Comparison of ENCODE assay signal across 19 cellular contexts in genomic region chr2:74873041-74873440, GRCh38. TPM values are rescaled to one million over a fixed set of nuclear protein-coding genes. Genes with fewer than 3 reads are reported as not detected.
DNase-seq lines count a peak whose midpoint lies in the region; ATAC-seq and TF ChIP-seq lines count a peak whose summit lies in the region.
"Had no signal": no experiment of that assay in that cellular context is flagged by ENCODE, and none has a peak within 500 bp of the region (broad histone marks: within the 10 kb centered on the region; RNA-seq: fewer than 3 reads in every experiment).

No MANE protein-coding gene starts in this region.

- peaks cover 77% of the 10 kb centered on the region for H4K20me1 ChIP-seq in BLaER1

- H3K4me1 ChIP-seq in BLaER1 (peaks cover 65% of the 10 kb centered on the region), endodermal cell (ENCODE audit: control insufficient read depth, insufficient read depth, low read length) (no peaks in the 10 kb centered on the region), neutrophil (ENCODE audit: control insufficient read depth in 1 of 2, insufficient read depth in 1 of 2, low read depth in 1 of 2, low read length in 1 of 2) (peaks cover 83 to 91% of the 10 kb centered on the region in 2 experiments)
- H3K4me1 ChIP-seq: BE2C had no signal

- H3K36me3 ChIP-seq in BLaER1 (peaks cover 99% of the 10 kb centered on the region), endodermal cell (ENCODE audit: control insufficient read depth, insufficient read depth, low read length) (peaks cover 50% of the 10 kb centered on the region), neutrophil (peaks cover 61% of the 10 kb centered on the region)

- H3K4me2 ChIP-seq in BLaER1: no peak overlapping the region
- H3K4me2 ChIP-seq: GM23338 had no signal

- peak overlapping the region; percentile 90 to 98 (median 97) for H3K27ac Mint-ChIP-seq in CD14-positive monocyte
- H3K27ac Mint-ChIP-seq in endodermal cell: peak overlapping the region; percentile 50

- H3K4me3 Mint-ChIP-seq in CD14-positive monocyte (no peak overlapping the region), endodermal cell (no peak overlapping the region)
- H3K4me3 Mint-ChIP-seq: CD8-positive, alpha-beta memory T cell; GM23338; IgD-negative memory B cell had no signal

- DNase-seq in CD14-positive monocyte (ENCODE audit: low spot score): no peak
- no peak for DNase-seq in endodermal cell
- DNase-seq in NOMO-1 treated with dmso at 0.1 percent for 144 hours (lab: John Stamatoyannopoulos, UW; ENCODE audit: unreplicated experiment): no peak
- no peak for DNase-seq in hippocampal formation (lab: John Stamatoyannopoulos, UW)
- DNase-seq: BE2C; CD8-positive, alpha-beta memory T cell; DND-41; Kasumi-1; NCI-H187; NCI-H345; NCI-H526 treated with DMSO at 0.1 percent for 48 hours; NK-92 treated with Interleukin-12 subunit alpha and Interleukin-12 subunit beta, amount 100 ng/mL, for 24 hours; RPMI8226 had no signal

- intact Hi-C loops in CD14-positive monocyte (cut with micrococcal nuclease): loop anchor here (2.0 to 5.0 kb wide), 2 partner anchors 24 to 36 kb away; no protein-coding TSS in a partner anchor

- H3K27me3 ChIP-seq in BLaER1: no peaks in the 10 kb centered on the region
- H3K27me3 ChIP-seq in endodermal cell (ENCODE audit: control insufficient read depth, insufficient read depth, low read length, poor library complexity, severe bottlenecking): no peaks in the 10 kb centered on the region
- no peaks in the 10 kb centered on the region for H3K27me3 ChIP-seq in neutrophil
- H3K27me3 ChIP-seq: BE2C had no signal

- H3K4me3 ChIP-seq in BLaER1 (no peak overlapping the region), endodermal cell (ENCODE audit: low read length) (no peak overlapping the region), neutrophil (ENCODE audit: low read depth in 1 of 2, low read length in 1 of 2) (no peak overlapping the region)
- H3K4me3 ChIP-seq: GM23338 had no signal

- H3K9me3 ChIP-seq in BLaER1: no peaks in the 10 kb centered on the region
- no peaks in the 10 kb centered on the region for H3K9me3 ChIP-seq in endodermal cell (ENCODE audit: control insufficient read depth, low read length)
- H3K9me3 ChIP-seq in neutrophil: no peaks in the 10 kb centered on the region
- H3K9me3 ChIP-seq: BE2C had no signal

- H3K9ac ChIP-seq in BLaER1 (no peak overlapping the region), endodermal cell (ENCODE audit: extremely low read depth, low read length, poor library complexity, severe bottlenecking) (no peak overlapping the region)

- H3K27ac ChIP-seq in BLaER1: 0 out of 2 replicates have a peak overlapping the region, but pooled peaks have one; percentile 3
- no peak overlapping the region for H3K27ac ChIP-seq in endodermal cell (ENCODE audit: low read depth, low read length)
- H3K27ac ChIP-seq in neutrophil: peak overlapping the region; percentile 95

- peaks cover 80 to 91% of the 10 kb centered on the region in 2 donors for H3K36me3 Mint-ChIP-seq in CD14-positive monocyte
- H3K36me3 Mint-ChIP-seq in endodermal cell (ENCODE audit: low read depth): peaks cover 61% of the 10 kb centered on the region

- peaks cover 0 to 2% (median 1%) of the 10 kb centered on the region in 3 donors for H3K27me3 Mint-ChIP-seq in CD14-positive monocyte (ENCODE audit: low read depth in 3 of 3)
- H3K27me3 Mint-ChIP-seq in endodermal cell (ENCODE audit: insufficient read depth): no peaks in the 10 kb centered on the region
- H3K27me3 Mint-ChIP-seq: CD8-positive, alpha-beta memory T cell; IgD-negative memory B cell had no signal

- H3K4me1 Mint-ChIP-seq in CD14-positive monocyte (peaks cover 74% of the 10 kb centered on the region), endodermal cell (peaks cover 3% of the 10 kb centered on the region)

- TF ChIP-seq CTCF in CD14-positive monocyte (IDR thresholded peaks at IDR 0.05) (no peak), endodermal cell (conservative IDR thresholded peaks at IDR 0.05) (no peak), neutrophil (IDR thresholded peaks at IDR 0.05) (no peak)

- 82 to 94% methylated on average over 2 to 4 of the region's 4 CpGs for WGBS in endodermal cell (ENCODE audit: insufficient coverage in 1 of 2, insufficient read length in 1 of 2), 2 experiments

- H3K9me3 Mint-ChIP-seq in CD14-positive monocyte (no peaks in the 10 kb centered on the region), endodermal cell (no peaks in the 10 kb centered on the region)
- H3K9me3 Mint-ChIP-seq: CD8-positive, alpha-beta memory T cell; GM23338; IgD-negative memory B cell had no signal

- ATAC-seq in GM21786 (IDR thresholded peaks at IDR 0.05; ENCODE audit: unreplicated experiment): no peak
- no peak for ATAC-seq in HG03432 (IDR thresholded peaks at IDR 0.05; ENCODE audit: unreplicated experiment)
- ATAC-seq: GM23338 had no signal

RNA-seq across cellular contexts. Expression of gene HK2, which starts 39.1 kb away (rescaled TPM):
- 10 to 100 TPM; 20.3 to 29.8 TPM for polyA plus RNA-seq in CD14-positive monocyte
- 10 to 100 TPM; 21.5 to 31.5 TPM for total RNA-seq in endodermal cell
- polyA plus RNA-seq in endodermal cell (2013, experiment 1 of 2): 40.0 TPM
- polyA plus RNA-seq in endodermal cell (2013, experiment 2 of 2): 31.2 TPM
